In genomic region chr9:126228779-126229444, GRCh38 we compare ENCODE assay signal across 8 cellular contexts.
DNase-seq lines count a peak whose midpoint lies in the region; ATAC-seq and TF ChIP-seq lines count a peak whose summit lies in the region.

No MANE protein-coding gene starts in this region.

- ATAC-seq in HG02981 (IDR thresholded peaks at IDR 0.05; ENCODE audit: unreplicated experiment): peak; percentile 61
- peak; percentile 99 for ATAC-seq in activated CD8-positive, alpha-beta T cell treated with anti-CD3 and anti-CD28 coated beads for 36 hours
- ATAC-seq in effector memory CD8-positive, alpha-beta T cell (replicated peaks): peak; percentile 86
- no peak for ATAC-seq in GM18873 (IDR thresholded peaks at IDR 0.05; ENCODE audit: low FRiP score, unreplicated experiment)

- intact Hi-C loops in activated CD8-positive, alpha-beta T cell treated with anti-CD3 and anti-CD28 coated beads for 36 hours (cut with micrococcal nuclease): loop anchor here (5.0 kb wide), 1 partner anchor 822 kb away; no protein-coding TSS in a partner anchor

- no peak overlapping the region for H4K5ac ChIP-seq in mesendoderm (ENCODE audit: low read length)

- peaks cover 4% of the 10 kb centered on the region for H3K4me1 Mint-ChIP-seq in activated CD8-positive, alpha-beta T cell treated with anti-CD3 and anti-CD28 coated beads for 36 hours (ENCODE audit: low read depth)
- peaks cover 0 to 10% of the 10 kb centered on the region in 2 donors for H3K4me1 Mint-ChIP-seq in effector memory CD8-positive, alpha-beta T cell (ENCODE audit: low read depth in 2 of 2)

- H3K9me3 Mint-ChIP-seq in activated CD8-positive, alpha-beta T cell treated with anti-CD3 and anti-CD28 coated beads for 36 hours: no peaks in the 10 kb centered on the region
- H3K9me3 Mint-ChIP-seq in effector memory CD8-positive, alpha-beta T cell: no peaks in the 10 kb centered on the region

- H3K9ac ChIP-seq in mesendoderm (ENCODE audit: low read length): no peak overlapping the region

- POLR2A ChIA-PET in activated CD8-positive, alpha-beta T cell treated with anti-CD3 and anti-CD28 coated beads for 36 hours (lab: Charles Lee): no interaction called here

- no peaks in the 10 kb centered on the region for H3K79me2 ChIP-seq in mesendoderm (ENCODE audit: control insufficient read depth, insufficient read depth, low read length)

- in situ Hi-C loops in G401 (cut with HindIII; ENCODE audit: low sequenced_read_pairs): no loop called here

- peak; percentile 73 for DNase-seq in G401 (ENCODE audit: low spot score)
- DNase-seq in NCI-H69 (lab: John Stamatoyannopoulos, UW): peak; percentile 91
- peak; percentile 79 for DNase-seq in activated CD8-positive, alpha-beta T cell treated with anti-CD3 and anti-CD28 coated beads for 36 hours
- DNase-seq in effector memory CD8-positive, alpha-beta T cell: peak; percentile 49 to 62 (median 58)
- DNase-seq in mesendoderm: peak; percentile 76
- peak; percentile 28 to 48 for DNase-seq in stimulated activated CD8-positive, alpha-beta memory T cell treated with anti-CD3 and anti-CD28 coated beads, Interleukin-15, amount 100 ng/mL, for 48 hours (ENCODE audit: low read depth in 2 of 2)

- H3K4me2 ChIP-seq in mesendoderm (ENCODE audit: low read length): no peak overlapping the region

- peak; percentile 93 for TF ChIP-seq CTCF in activated CD8-positive, alpha-beta T cell treated with anti-CD3 and anti-CD28 coated beads for 36 hours (IDR thresholded peaks at IDR 0.05)

- no peak overlapping the region for H3K4me3 Mint-ChIP-seq in activated CD8-positive, alpha-beta T cell treated with anti-CD3 and anti-CD28 coated beads for 36 hours
- H3K4me3 Mint-ChIP-seq in effector memory CD8-positive, alpha-beta T cell: no peak overlapping the region

- no peak overlapping the region for H4K8ac ChIP-seq in mesendoderm (ENCODE audit: low read depth, low read length)

- CTCF ChIA-PET in activated CD8-positive, alpha-beta T cell treated with anti-CD3 and anti-CD28 coated beads for 36 hours (lab: Charles Lee): interaction anchor here (1.3 to 1.7 kb wide), 3 partner anchors 12 to 821 kb away, joined by 3 to 14 read pairs (median 9); no protein-coding TSS in a partner anchor

- no peak overlapping the region for H3K4me3 ChIP-seq in mesendoderm (ENCODE audit: low read length)

- H3K4me1 ChIP-seq in mesendoderm (ENCODE audit: control insufficient read depth, low read depth, low read length): no peaks in the 10 kb centered on the region

- H3K27me3 Mint-ChIP-seq in activated CD8-positive, alpha-beta T cell treated with anti-CD3 and anti-CD28 coated beads for 36 hours: peaks cover 25% of the 10 kb centered on the region
- peaks cover 63 to 94% of the 10 kb centered on the region in 2 donors for H3K27me3 Mint-ChIP-seq in effector memory CD8-positive, alpha-beta T cell

- peak overlapping the region; percentile 47 for H3K56ac ChIP-seq in mesendoderm (ENCODE audit: low read length)

- H3K18ac ChIP-seq in mesendoderm (ENCODE audit: low read length): no peak overlapping the region

- no CpG with 5 or more reads among the region's 19 CpGs for WGBS in mesendoderm (ENCODE audit: extremely low coverage, insufficient coverage, low lambda C conversion rate)

- no peak overlapping the region for H2AK5ac ChIP-seq in mesendoderm (ENCODE audit: low read length)

- no peak overlapping the region for H2BK120ac ChIP-seq in mesendoderm (ENCODE audit: low read depth, low read length)

- H3K36me3 ChIP-seq in mesendoderm (ENCODE audit: control insufficient read depth, insufficient read depth, low read length): no peaks in the 10 kb centered on the region

- H3K79me1 ChIP-seq in mesendoderm (ENCODE audit: low read length): no peaks in the 10 kb centered on the region

- no peak overlapping the region for H3K27ac ChIP-seq in mesendoderm (ENCODE audit: low read depth, low read length)

- no peak overlapping the region for H2BK15ac ChIP-seq in mesendoderm (replicated peaks; ENCODE audit: low read depth)

- H3K4ac ChIP-seq in mesendoderm (ENCODE audit: low read depth, low read length): no peak overlapping the region

- no peak overlapping the region for H2BK5ac ChIP-seq in mesendoderm (ENCODE audit: low read length)

- no peaks in the 10 kb centered on the region for H3K36me3 Mint-ChIP-seq in activated CD8-positive, alpha-beta T cell treated with anti-CD3 and anti-CD28 coated beads for 36 hours (ENCODE audit: low read depth)
- H3K36me3 Mint-ChIP-seq in effector memory CD8-positive, alpha-beta T cell (ENCODE audit: insufficient read depth): peaks cover 3% of the 10 kb centered on the region

- no peak overlapping the region for H3K23ac ChIP-seq in mesendoderm (ENCODE audit: low read length)

- no peak overlapping the region for H3K27ac Mint-ChIP-seq in activated CD8-positive, alpha-beta T cell treated with anti-CD3 and anti-CD28 coated beads for 36 hours
- H3K27ac Mint-ChIP-seq in effector memory CD8-positive, alpha-beta T cell: no peak overlapping the region

- no peaks in the 10 kb centered on the region for H3K27me3 ChIP-seq in mesendoderm (ENCODE audit: insufficient read depth, low read length, poor library complexity)

Comparison
In these comparisons a context has a peak if more than half of its experiments do, and no peak if none do; other contexts are left out.
1. DNase-seq: peak in every context shown above with its lines; median percentile 91 in NCI-H69; 79 in activated CD8-positive, alpha-beta T cell treated with anti-CD3 and anti-CD28 coated beads for 36 hours; 76 in mesendoderm; 73 in G401; 58 in effector memory CD8-positive, alpha-beta T cell; 38 in stimulated activated CD8-positive, alpha-beta memory T cell treated with anti-CD3 and anti-CD28 coated beads, Interleukin-15, amount 100 ng/mL, for 48 hours.